Comparison of ENCODE assay signal across 16 cellular contexts in the genomic region with DNA sequence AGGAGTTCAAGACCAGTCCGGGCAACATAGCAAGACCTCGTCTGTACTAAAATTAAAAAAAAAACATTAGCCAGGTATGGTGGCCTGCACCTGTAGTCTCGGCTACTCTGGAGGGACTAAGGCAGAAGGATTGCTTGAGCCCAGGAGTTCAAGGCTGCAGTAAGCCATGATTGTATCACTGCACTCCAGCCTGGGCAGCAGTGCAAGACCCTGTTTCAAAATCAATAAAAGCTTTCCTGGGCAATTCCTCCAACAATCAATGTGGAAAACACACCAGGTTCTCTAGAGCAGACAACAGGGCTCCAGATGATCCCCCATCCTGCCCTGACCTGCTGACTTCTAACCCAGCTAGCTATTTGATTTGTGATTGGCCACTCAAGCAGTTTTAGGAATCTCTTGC. TPM values are rescaled to one million over a fixed set of nuclear protein-coding genes. Genes with fewer than 3 reads are reported as not detected.
DNase-seq lines count a peak whose midpoint lies in the region; ATAC-seq and TF ChIP-seq lines count a peak whose summit lies in the region.
"Had no signal": no experiment of that assay in that cellular context is flagged by ENCODE, and none has a peak within 500 bp of the region (broad histone marks: within the 10 kb centered on the region; RNA-seq: fewer than 3 reads in every experiment).

No MANE protein-coding gene starts in this region.

- H3K9me3 Mint-ChIP-seq in activated naive CD4-positive, alpha-beta T cell treated with anti-CD3 and anti-CD28 coated beads for 36 hours: no peaks in the 10 kb centered on the region
- H3K9me3 Mint-ChIP-seq in T-cell (no peaks in the 10 kb centered on the region), chondrocyte (ENCODE audit: low read depth) (no peaks in the 10 kb centered on the region), progenitor cell of endocrine pancreas (ENCODE audit: low read depth) (no peaks in the 10 kb centered on the region)

- no peak for DNase-seq in activated naive CD4-positive, alpha-beta T cell treated with anti-CD3 and anti-CD28 coated beads for 36 hours
- no peak for DNase-seq in activated naive CD4-positive, alpha-beta T cell (lab: John Stamatoyannopoulos, UW)
- DNase-seq in T-cell (no peak), chondrocyte (ENCODE audit: low spot score) (no peak), progenitor cell of endocrine pancreas (ENCODE audit: low spot score, unreplicated experiment) (no peak), left lobe of liver (ENCODE audit: low spot score) (no peak), foreskin melanocyte (no peak), left ventricle myocardium superior (no peak)
- DNase-seq: body of pancreas, GDM1, mucosa of descending colon, NCI-H2029, NCI-H524 treated with DMSO at 0.1 percent for 48 hours, psoas muscle, spleen had no signal

- intact Hi-C loops in activated naive CD4-positive, alpha-beta T cell treated with anti-CD3 and anti-CD28 coated beads for 36 hours (cut with micrococcal nuclease): no loop called here
- intact Hi-C loops in left ventricle myocardium superior (cut with micrococcal nuclease): no loop called here

- H3K4me1 Mint-ChIP-seq in activated naive CD4-positive, alpha-beta T cell treated with anti-CD3 and anti-CD28 coated beads for 36 hours (ENCODE audit: low read depth): peaks cover 8% of the 10 kb centered on the region
- H3K4me1 Mint-ChIP-seq in T-cell (peaks cover 11 to 22% (median 14%) of the 10 kb centered on the region in 3 donors), chondrocyte (ENCODE audit: low read depth) (peaks cover 8% of the 10 kb centered on the region), progenitor cell of endocrine pancreas (ENCODE audit: low read depth) (no peaks in the 10 kb centered on the region)

- TF ChIP-seq CTCF in chondrocyte (IDR thresholded peaks at IDR 0.05): no peak
- TF ChIP-seq CTCF in progenitor cell of endocrine pancreas (IDR thresholded peaks at IDR 0.05; ENCODE audit: unreplicated experiment): no peak

- no peaks in the 10 kb centered on the region for H3K27me3 Mint-ChIP-seq in activated naive CD4-positive, alpha-beta T cell treated with anti-CD3 and anti-CD28 coated beads for 36 hours (ENCODE audit: low read depth)
- H3K27me3 Mint-ChIP-seq in T-cell: no peaks in the 10 kb centered on the region
- H3K27me3 Mint-ChIP-seq in chondrocyte (ENCODE audit: low read depth): peaks cover 4% of the 10 kb centered on the region
- H3K27me3 Mint-ChIP-seq in progenitor cell of endocrine pancreas: peaks cover 4% of the 10 kb centered on the region

- ATAC-seq in T-cell (replicated peaks in 1 of 4): no peak
- ATAC-seq in left lobe of liver: no peak
- no peak for ATAC-seq in left ventricle myocardium superior
- ATAC-seq: body of pancreas, mucosa of descending colon, Panc1, psoas muscle had no signal

- CTCF ChIA-PET in activated naive CD4-positive, alpha-beta T cell treated with anti-CD3 and anti-CD28 coated beads for 36 hours (lab: Charles Lee): interaction anchor here (0.6 to 4.0 kb wide), 2 partner anchors 25 to 172 kb away, joined by 6 to 18 read pairs; no protein-coding TSS in a partner anchor
- CTCF ChIA-PET in T-cell (lab: Charles Lee): interaction anchor here in 1 of 2 donors (1.4 kb wide), 1 partner anchor 25 kb away, joined by 3 read pairs; no protein-coding TSS in a partner anchor

- no peaks in the 10 kb centered on the region for H3K36me3 Mint-ChIP-seq in activated naive CD4-positive, alpha-beta T cell treated with anti-CD3 and anti-CD28 coated beads for 36 hours (ENCODE audit: low read depth)
- H3K36me3 Mint-ChIP-seq in T-cell: no peaks in the 10 kb centered on the region
- H3K36me3 Mint-ChIP-seq in chondrocyte (ENCODE audit: low read depth): no peaks in the 10 kb centered on the region
- no peaks in the 10 kb centered on the region for H3K36me3 Mint-ChIP-seq in progenitor cell of endocrine pancreas (ENCODE audit: insufficient read depth)

- POLR2A ChIA-PET in T-cell (lab: Charles Lee): no interaction called here

- H3K4me3 Mint-ChIP-seq in activated naive CD4-positive, alpha-beta T cell treated with anti-CD3 and anti-CD28 coated beads for 36 hours: peak overlapping the region; percentile 74
- H3K4me3 Mint-ChIP-seq in T-cell: peak overlapping the region; percentile 69 to 80 (median 73)
- peak overlapping the region; percentile 69 for H3K4me3 Mint-ChIP-seq in chondrocyte (ENCODE audit: unreplicated experiment)
- H3K4me3 Mint-ChIP-seq in progenitor cell of endocrine pancreas (ENCODE audit: low read depth): peak overlapping the region; percentile 81

- no peak overlapping the region for H3K27ac Mint-ChIP-seq in activated naive CD4-positive, alpha-beta T cell treated with anti-CD3 and anti-CD28 coated beads for 36 hours
- H3K27ac Mint-ChIP-seq in T-cell: no peak overlapping the region
- no peak overlapping the region for H3K27ac Mint-ChIP-seq in chondrocyte (ENCODE audit: unreplicated experiment)
- no peak overlapping the region for H3K27ac Mint-ChIP-seq in progenitor cell of endocrine pancreas

RNA-seq across cellular contexts. Expression of gene AK8, which starts 1.2 kb away (rescaled TPM):
- total RNA-seq in activated naive CD4-positive, alpha-beta T cell treated with anti-CD3 and anti-CD28 coated beads for 36 hours: not detected
- total RNA-seq in T-cell: not detected
- total RNA-seq in chondrocyte: 0.22 to 1.5 TPM (median 0.33 TPM) in 3 replicates
- 1.1 and 1.9 TPM in 2 replicates for total RNA-seq in progenitor cell of endocrine pancreas
- total RNA-seq in left lobe of liver: not detected
- 0.42 TPM for total RNA-seq in left ventricle myocardium superior
- total RNA-seq: psoas muscle had no signal

RNA-seq across cellular contexts. Expression of gene SPACA9, which starts 1.8 kb away (rescaled TPM):
- 1 to 10 TPM; 2.5 to 2.9 TPM for total RNA-seq in activated naive CD4-positive, alpha-beta T cell treated with anti-CD3 and anti-CD28 coated beads for 36 hours
- total RNA-seq in T-cell (1 to 10 TPM; 1.2 to 2.5 (median 2.0) TPM), chondrocyte (3.3 to 5.4 TPM (median 3.7 TPM) in 3 replicates), progenitor cell of endocrine pancreas (3.6 and 4.0 TPM in 2 replicates), left lobe of liver (0.75 TPM), left ventricle myocardium superior (4.4 TPM)
